ENCODE assay signal across 11 cellular contexts in the genomic region with DNA sequence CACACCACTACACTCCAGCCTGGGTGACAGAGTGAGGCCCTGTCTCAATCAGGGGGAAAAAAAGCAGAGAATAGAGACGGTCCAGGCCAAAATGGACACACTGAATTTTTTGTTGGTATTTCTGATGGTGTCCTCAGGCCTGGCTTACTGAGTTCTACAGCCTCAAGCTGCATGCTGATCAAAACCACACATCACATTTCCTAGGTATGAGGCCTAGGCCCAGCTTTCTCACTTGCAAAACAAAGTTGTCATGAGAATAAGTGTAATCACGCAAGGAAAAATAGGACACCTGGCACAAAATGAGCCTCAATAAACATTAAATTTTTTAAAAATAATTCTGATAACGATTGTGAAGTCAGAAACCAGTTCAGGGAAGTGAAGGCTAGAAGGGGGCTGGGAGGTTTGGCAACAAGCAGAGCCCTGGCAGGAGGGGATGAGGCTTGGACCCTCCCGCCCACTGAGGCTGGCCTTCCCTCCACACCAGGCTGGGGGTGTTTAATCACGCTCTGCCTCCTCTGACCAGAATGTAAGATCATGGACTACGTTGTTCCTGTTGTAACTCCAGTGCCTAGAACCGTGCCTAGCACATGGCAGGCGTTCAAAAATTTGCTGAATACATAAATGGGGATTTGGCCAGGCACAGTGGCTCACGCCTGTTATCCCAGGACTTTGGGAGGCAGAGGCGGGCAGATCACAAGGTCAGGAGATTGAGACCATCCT. TPM values are rescaled to one million over a fixed set of nuclear protein-coding genes. Genes with fewer than 3 reads are reported as not detected.
DNase-seq lines count a peak whose midpoint lies in the region; ATAC-seq and TF ChIP-seq lines count a peak whose summit lies in the region.
"Had no signal": no experiment of that assay in that cellular context is flagged by ENCODE, and none has a peak within 500 bp of the region (broad histone marks: within the 10 kb centered on the region; RNA-seq: fewer than 3 reads in every experiment).

No MANE protein-coding gene starts in this region.

- no peak overlapping the region for H3K23ac ChIP-seq in mesendoderm (ENCODE audit: low read length)

- H2AK5ac ChIP-seq in mesendoderm (ENCODE audit: low read length): no peak overlapping the region

- peaks cover 78% of the 10 kb centered on the region for H3K79me2 ChIP-seq in mesendoderm (ENCODE audit: control insufficient read depth, insufficient read depth, low read length)

- H3K56ac ChIP-seq in mesendoderm (ENCODE audit: low read length): peak overlapping the region; percentile 40

- H3K4ac ChIP-seq in mesendoderm (ENCODE audit: low read depth, low read length): no peak overlapping the region

- no peak for DNase-seq in HFFc6
- no peak for DNase-seq in breast epithelium (ENCODE audit: low spot score in 2 of 2)
- DNase-seq in mesendoderm: no peak
- DNase-seq in tibial artery: peak; percentile 63 to 76
- DNase-seq in DMS53 treated with DMSO at 0.1 percent for 48 hours (lab: John Stamatoyannopoulos, UW; ENCODE audit: unreplicated experiment): no peak
- DNase-seq in activated CD4-positive, CD25-positive, alpha-beta regulatory T cell treated with anti-CD3 and anti-CD28 coated beads, Interleukin-2, amount 50 U/mL, for 72 hours: no peak
- DNase-seq: activated naive CD8-positive, alpha-beta T cell treated with anti-CD3 and anti-CD28 coated beads, Interleukin-2, amount 50 U/mL, for 24 hours; NCI-H1417 treated with DMSO at 0.1 percent for 48 hours; NCI-H510A treated with DMSO at 0.1 percent for 48 hours; stimulated activated CD8-positive, alpha-beta memory T cell treated with anti-CD3 and anti-CD28 coated beads, Interleukin-4, amount 100 ng/mL, for 48 hours had no signal

- no peak overlapping the region for H3K4me3 Mint-ChIP-seq in HFFc6
- H3K4me3 Mint-ChIP-seq: activated naive CD8-positive, alpha-beta T cell treated with anti-CD3 and anti-CD28 coated beads, Interleukin-2, amount 50 U/mL, for 24 hours had no signal

- intact Hi-C loops in breast epithelium (cut with DNase I; ENCODE audit: low total_unique reads) (no loop called here), tibial artery (cut with DNase I; ENCODE audit: low total_unique reads) (loop anchor here (5.0 kb wide), 1 partner anchor 905 kb away; the partner anchor contains the start of gene NDUFA6)

- H3K27ac ChIP-seq in breast epithelium (peak overlapping the region; percentile 91 to 95), mesendoderm (ENCODE audit: low read depth, low read length) (no peak overlapping the region), tibial artery (peak overlapping the region; percentile 83 to 87)

- H3K4me1 ChIP-seq in breast epithelium (peaks cover 18 to 35% of the 10 kb centered on the region in 2 donors), mesendoderm (ENCODE audit: control insufficient read depth, low read depth, low read length) (peaks cover 7% of the 10 kb centered on the region), tibial artery (peaks cover 0 to 95% (median 77%) of the 10 kb centered on the region in 4 donors)

- no peaks in the 10 kb centered on the region for H3K9me3 Mint-ChIP-seq in HFFc6
- H3K9me3 Mint-ChIP-seq: activated naive CD8-positive, alpha-beta T cell treated with anti-CD3 and anti-CD28 coated beads, Interleukin-2, amount 50 U/mL, for 24 hours had no signal

- H3K9me3 ChIP-seq in breast epithelium: no peaks in the 10 kb centered on the region
- H3K9me3 ChIP-seq in tibial artery: no peaks in the 10 kb centered on the region

- ATAC-seq in HG02885 (IDR thresholded peaks at IDR 0.05; ENCODE audit: poor library complexity, unreplicated experiment): no peak
- ATAC-seq: activated naive CD8-positive, alpha-beta T cell treated with anti-CD3 and anti-CD28 coated beads, Interleukin-2, amount 50 U/mL, for 24 hours had no signal

- H3K4me2 ChIP-seq in mesendoderm (ENCODE audit: low read length): no peak overlapping the region

- H3K27me3 ChIP-seq in breast epithelium (no peaks in the 10 kb centered on the region), mesendoderm (ENCODE audit: insufficient read depth, low read length, poor library complexity) (no peaks in the 10 kb centered on the region), tibial artery (no peaks in the 10 kb centered on the region)

- no peak overlapping the region for H2BK15ac ChIP-seq in mesendoderm (replicated peaks; ENCODE audit: low read depth)

- no peaks in the 10 kb centered on the region for H3K36me3 ChIP-seq in breast epithelium
- H3K36me3 ChIP-seq in mesendoderm (ENCODE audit: control insufficient read depth, insufficient read depth, low read length): no peaks in the 10 kb centered on the region
- H3K36me3 ChIP-seq in tibial artery: no peaks in the 10 kb centered on the region

- no peak overlapping the region for H3K4me3 ChIP-seq in breast epithelium
- no peak overlapping the region for H3K4me3 ChIP-seq in mesendoderm (ENCODE audit: low read length)
- no peak overlapping the region for H3K4me3 ChIP-seq in tibial artery

- TF ChIP-seq CTCF in HFFc6 (IDR thresholded peaks at IDR 0.05) (no peak), breast epithelium (IDR thresholded peaks at IDR 0.05) (no peak), tibial artery (IDR thresholded peaks at IDR 0.05) (no peak)

- peaks cover 48% of the 10 kb centered on the region for H3K79me1 ChIP-seq in mesendoderm (ENCODE audit: low read length)

- peak overlapping the region; percentile 82 for H3K27ac Mint-ChIP-seq in HFFc6
- H3K27ac Mint-ChIP-seq: activated naive CD8-positive, alpha-beta T cell treated with anti-CD3 and anti-CD28 coated beads, Interleukin-2, amount 50 U/mL, for 24 hours had no signal

- H3K4me1 Mint-ChIP-seq in HFFc6 (ENCODE audit: low read depth): peaks cover 97% of the 10 kb centered on the region

- no peak overlapping the region for H3K18ac ChIP-seq in mesendoderm (ENCODE audit: low read length)

- WGBS in mesendoderm (ENCODE audit: extremely low coverage, insufficient coverage, low lambda C conversion rate): no CpG with 5 or more reads among the region's 10 CpGs

- peaks cover 10% of the 10 kb centered on the region for H3K36me3 Mint-ChIP-seq in HFFc6 (ENCODE audit: low read depth)

- TF ChIP-seq POLR2A in breast epithelium (IDR thresholded peaks at IDR 0.05): no peak

- no peak overlapping the region for H2BK5ac ChIP-seq in mesendoderm (ENCODE audit: low read length)

- H3K9ac ChIP-seq in mesendoderm (ENCODE audit: low read length): no peak overlapping the region

- H2BK120ac ChIP-seq in mesendoderm (ENCODE audit: low read depth, low read length): no peak overlapping the region

- no peak overlapping the region for H4K8ac ChIP-seq in mesendoderm (ENCODE audit: low read depth, low read length)

- no peak overlapping the region for H4K5ac ChIP-seq in mesendoderm (ENCODE audit: low read length)

- peaks cover 6% of the 10 kb centered on the region for H3K27me3 Mint-ChIP-seq in HFFc6 (ENCODE audit: insufficient read depth)
- H3K27me3 Mint-ChIP-seq: activated naive CD8-positive, alpha-beta T cell treated with anti-CD3 and anti-CD28 coated beads, Interleukin-2, amount 50 U/mL, for 24 hours had no signal

RNA-seq across cellular contexts. Expression of gene PACSIN2, which starts 18.1 kb away (rescaled TPM):
- 10 to 100 TPM; 69.8 to 97.3 (median 76.2) TPM for total RNA-seq in HFFc6 (2021; fragmentation: NEBNext Ultra II Directional; extraction: Animal tissue kit (Norgen Biotek cat#: 25700))
- 10 to 100 TPM; 43.8 to 82.7 (median 72.4) TPM for total RNA-seq in breast epithelium
- 48.6 TPM for polyA plus RNA-seq in mesendoderm (2013, experiment 1 of 2)
- polyA plus RNA-seq in mesendoderm (2013, experiment 2 of 2): 48.6 TPM

Comparison
In these comparisons a context has a peak if more than half of its experiments do, and no peak if none do; other contexts are left out.
1. DNase-seq: peak in tibial artery (2 of 2); none in HFFc6 (single experiment), breast epithelium (0 of 2), mesendoderm (single experiment), DMS53 treated with DMSO at 0.1 percent for 48 hours (single experiment) and activated CD4-positive, CD25-positive, alpha-beta regulatory T cell treated with anti-CD3 and anti-CD28 coated beads, Interleukin-2, amount 50 U/mL, for 72 hours (single experiment).